ENCODE assay signal across 19 cellular contexts in genomic region chr4:4420421-4420820, GRCh38.
"Had no signal": no experiment of that assay in that cellular context is flagged by ENCODE, and none has a peak within 500 bp of the region (broad histone marks: within the 10 kb centered on the region; RNA-seq: fewer than 3 reads in every experiment).

No MANE protein-coding gene starts in this region.

- H3K4me3 ChIP-seq: colonic mucosa, dorsolateral prefrontal cortex, gastroesophageal sphincter, hepatocyte, right lobe of liver, skin epidermis, upper lobe of left lung, vagina had no signal

- H3K27me3 ChIP-seq: colonic mucosa, dorsolateral prefrontal cortex, gastroesophageal sphincter, hepatocyte, right lobe of liver, upper lobe of left lung, vagina had no signal

- H2AFZ ChIP-seq: hepatocyte had no signal

- H3K9me3 ChIP-seq: colonic mucosa, gastroesophageal sphincter, right lobe of liver, upper lobe of left lung, vagina had no signal

- H3K27ac ChIP-seq: colonic mucosa, dorsolateral prefrontal cortex, gastroesophageal sphincter, hepatocyte, right lobe of liver, skin epidermis, upper lobe of left lung, vagina had no signal

- H3K4me2 ChIP-seq: hepatocyte had no signal

- DNase-seq: activated CD4-positive, alpha-beta T cell treated with anti-CD3 and anti-CD28 coated beads for 4 hours; activated CD4-positive, alpha-beta T cell treated with anti-CD3 and anti-CD28 coated beads, Interleukin-2, amount 50 U/mL, for 4 hours; activated naive CD4-positive, alpha-beta T cell treated with Interleukin-2 at 50 U/mL for 16 hours; activated T-cell treated with anti-CD3 and anti-CD28 coated beads, Interleukin-2, amount 50 U/mL, for 4 hours; anterior cingulate cortex; colonic mucosa; effector memory CD8-positive, alpha-beta T cell; left cardiac atrium; stimulated activated CD4-positive, alpha-beta T cell treated with anti-CD3 and anti-CD28 coated beads, Interleukin-12 subunit alpha, Interleukin-12 subunit beta, amount 100 ng/mL, for 4 hours; stimulated activated CD4-positive, alpha-beta T cell treated with anti-CD3 and anti-CD28 coated beads, Interleukin-4, amount 100 ng/mL, for 1 hour; substantia nigra; T-helper 1 cell; upper lobe of left lung had no signal

- H3K79me2 ChIP-seq: hepatocyte had no signal
